10 cellular contexts compared by ENCODE assay signal in genomic region chr17:10172241-10172741, GRCh38. TPM values are rescaled to one million over a fixed set of nuclear protein-coding genes. Genes with fewer than 3 reads are reported as not detected.
DNase-seq lines count a peak whose midpoint lies in the region; ATAC-seq, FAIRE-seq and TF ChIP-seq lines count a peak whose summit lies in the region.
"Had no signal": no experiment of that assay in that cellular context is flagged by ENCODE, and none has a peak within 500 bp of the region (broad histone marks: within the 10 kb centered on the region; RNA-seq: fewer than 3 reads in every experiment).

No MANE protein-coding gene starts in this region.

- BruUV-seq in GM12878 (replicated peaks; lab: Mats Ljungman, UMichigan) = no TSS peak

- peak overlapping the region in 4 of 8 donors; percentile 37 to 83 (median 63) for H3K27ac Mint-ChIP-seq in CD8-positive, alpha-beta memory T cell

- H3K27ac ChIP-seq in HL-60 (replicated peaks) (peak overlapping the region; percentile 57), GM12878 (ENCODE audit: control insufficient read depth, insufficient read depth) (no peak overlapping the region), WERI-Rb-1 (no peak overlapping the region)
- H3K27ac ChIP-seq in CD8-positive, alpha-beta memory T cell (ENCODE audit: low read depth, low read length) = no peak overlapping the region

- peaks cover 15 to 19% (median 17%) of the 10 kb centered on the region in 3 donors for H3K4me1 Mint-ChIP-seq in CD8-positive, alpha-beta memory T cell

- TF ChIP-seq CTCF in HL-60 (IDR thresholded peaks at IDR 0.05; ENCODE audit: insufficient read depth, low read length) = no peak
- TF ChIP-seq CTCF in GM12878 (IDR thresholded peaks at IDR 0.05 in 2 of 3, conservative IDR thresholded peaks at IDR 0.05 in 1 of 3; ENCODE audit: control insufficient read depth in 2 of 3, extremely low read depth in 1 of 3, insufficient read depth in 1 of 3, low read depth in 3 of 3, low read length in 3 of 3) = no peak
- no peak for TF ChIP-seq CTCF in WERI-Rb-1 (IDR thresholded peaks at IDR 0.05; ENCODE audit: low read depth, low read length)

- peak; percentile 23 for TF ChIP-seq POLR2A in GM15510 (IDR thresholded peaks at IDR 0.05; ENCODE audit: borderline replicate concordance, extremely low read depth, insufficient read length)
- no peak for TF ChIP-seq POLR2A in GM12878 (IDR thresholded peaks at IDR 0.05; ENCODE audit: low read depth, low read length)

- H3K9me3 ChIP-seq in GM12878 (replicated peaks; ENCODE audit: control insufficient read depth, insufficient read depth, low read length) (no peaks in the 10 kb centered on the region; the same call in 2 of the 3 replicates), skeletal muscle satellite cell (replicated peaks; ENCODE audit: low read length) (no peaks in the 10 kb centered on the region), WERI-Rb-1 (ENCODE audit: severe bottlenecking) (no peaks in the 10 kb centered on the region)
- H3K9me3 ChIP-seq in CD8-positive, alpha-beta memory T cell (ENCODE audit: low read length) = no peaks in the 10 kb centered on the region

- H3K79me2 ChIP-seq in GM12878 (ENCODE audit: control insufficient read depth, insufficient read depth, low read length) = no peaks in the 10 kb centered on the region

- no peaks in the 10 kb centered on the region for H3K9me3 Mint-ChIP-seq in CD8-positive, alpha-beta memory T cell

- peaks cover 0 to 4% (median 0%) of the 10 kb centered on the region in 3 donors for H3K36me3 Mint-ChIP-seq in CD8-positive, alpha-beta memory T cell

- peak overlapping the region; percentile 46 for H3K4me2 ChIP-seq in GM12878 (ENCODE audit: control insufficient read depth, insufficient read depth)
- peak overlapping the region; percentile 15 for H3K4me2 ChIP-seq in skeletal muscle satellite cell (ENCODE audit: low read length)

- peak overlapping the region in 2 of 7 donors; percentile 1 to 18 for H3K4me3 Mint-ChIP-seq in CD8-positive, alpha-beta memory T cell

- ATAC-seq in GM12878 = peak; percentile 92

- DNase-seq in HL-60 (ENCODE audit: low read depth in 1 of 2, low spot score in 1 of 2) (peak; percentile 24 to 61), GM12878 (ENCODE audit: low read depth, low spot score) (no peak), NCI-H1694 (lab: John Stamatoyannopoulos, UW) (no peak), NCI-H524 (lab: John Stamatoyannopoulos, UW) (no peak), WERI-Rb-1 (no peak)
- DNase-seq in CD8-positive, alpha-beta memory T cell = no peak
- DNase-seq: activated CD4-positive, alpha-beta T cell treated with anti-CD3 and anti-CD28 coated beads for 48 hours; NCI-H510A had no signal

- H3K27me3 Mint-ChIP-seq in CD8-positive, alpha-beta memory T cell = peaks cover 4 to 9% of the 10 kb centered on the region in 2 donors

- TF ChIP-seq EP300 in GM12878 (IDR thresholded peaks at IDR 0.05; ENCODE audit: borderline replicate concordance in 1 of 2, control insufficient read depth in 1 of 2, low read depth in 2 of 2, low read length in 2 of 2) = no peak

- no peak for FAIRE-seq in GM12878 (lab: Jason Lieb, UNC)

- POLR2A ChIA-PET in GM12878 (lab: Charles Lee) = no interaction called here
- POLR2A ChIA-PET in CD8-positive, alpha-beta memory T cell (lab: Charles Lee) = no interaction called here

- H3K4me3 ChIP-seq in HL-60 (replicated peaks; ENCODE audit: insufficient read depth, low read length) = no peak overlapping the region
- H3K4me3 ChIP-seq in GM12878 = no peak overlapping the region
- H3K4me3 ChIP-seq in skeletal muscle satellite cell (ENCODE audit: low read length) = no peak overlapping the region
- no peak overlapping the region for H3K4me3 ChIP-seq in CD8-positive, alpha-beta memory T cell (ENCODE audit: low read length)
- H3K4me3 ChIP-seq in WERI-Rb-1 (ENCODE audit: low read depth, low read length) = no peak overlapping the region

- H3K4me1 ChIP-seq in GM12878 (ENCODE audit: control insufficient read depth, insufficient read depth, low read length) (peaks cover 17% of the 10 kb centered on the region), skeletal muscle satellite cell (ENCODE audit: control insufficient read depth, insufficient read depth, low read length) (peaks cover 4% of the 10 kb centered on the region)
- peaks cover 17% of the 10 kb centered on the region for H3K4me1 ChIP-seq in CD8-positive, alpha-beta memory T cell (ENCODE audit: insufficient read depth, low read length)

- H3K27me3 ChIP-seq in HL-60 (ENCODE audit: insufficient read depth, poor library complexity, severe bottlenecking) (no peaks in the 10 kb centered on the region), GM12878 (replicated peaks in 1 of 2; ENCODE audit: control insufficient read depth in 2 of 2, insufficient read depth in 2 of 2, low read length in 1 of 2) (no peaks in the 10 kb centered on the region; a peak in 2 of 4 replicates), skeletal muscle satellite cell (ENCODE audit: control insufficient read depth, insufficient read depth, low read length) (peaks cover 11% of the 10 kb centered on the region), WERI-Rb-1 (ENCODE audit: insufficient read depth, low read depth, severe bottlenecking) (no peaks in the 10 kb centered on the region)
- no peaks in the 10 kb centered on the region for H3K27me3 ChIP-seq in CD8-positive, alpha-beta memory T cell (ENCODE audit: insufficient read depth, low read length, poor library complexity, severe bottlenecking)

- H3K36me3 ChIP-seq in GM12878 (ENCODE audit: control insufficient read depth in 2 of 2, insufficient read depth in 2 of 2, low read length in 1 of 2) (no peaks in the 10 kb centered on the region), skeletal muscle satellite cell (ENCODE audit: insufficient read depth, low read length) (no peaks in the 10 kb centered on the region), WERI-Rb-1 (no peaks in the 10 kb centered on the region)
- no peaks in the 10 kb centered on the region for H3K36me3 ChIP-seq in CD8-positive, alpha-beta memory T cell (ENCODE audit: insufficient read depth, low read length)

- H3K9ac ChIP-seq in GM12878 (ENCODE audit: control insufficient read depth, insufficient read depth, low read length) = no peak overlapping the region
- H3K9ac ChIP-seq in skeletal muscle satellite cell (ENCODE audit: low read depth, low read length) = no peak overlapping the region

- no peaks in the 10 kb centered on the region for H4K20me1 ChIP-seq in GM12878 (ENCODE audit: control insufficient read depth, insufficient read depth)

- 29% methylated on average over 3 of the region's 3 CpGs for WGBS in GM12878 (ENCODE audit: insufficient coverage, insufficient replicate concordance, low lambda C conversion rate, missing lambda C conversion rate)

- no peak for TF ChIP-seq RAD21 in GM12878 (IDR thresholded peaks at IDR 0.05; ENCODE audit: insufficient read depth, low read depth, low read length)

- in situ Hi-C loops in GM12878 (cut with MboI) = no loop called here

- RAD21 ChIA-PET in GM12878 (lab: Charles Lee; ENCODE audit: unreplicated experiment) = interaction anchor here (1.1 kb wide), 1 partner anchor 248 kb away, joined by 3 read pairs; no protein-coding TSS in a partner anchor

- intact Hi-C loops in GM12878 (cut with micrococcal nuclease; ENCODE audit: unreplicated experiment) = no loop called here

- no peak overlapping the region; the same call in 1 of the 2 replicates for H2AFZ ChIP-seq in GM12878 (ENCODE audit: control insufficient read depth, low read depth, low read length)

- CTCF ChIA-PET in GM12878 (lab: Yijun Ruan, JAX) = no interaction called here
- CTCF ChIA-PET in CD8-positive, alpha-beta memory T cell (lab: Charles Lee) = no interaction called here

- SMC1A ChIA-PET in GM12878 (lab: Charles Lee; ENCODE audit: uncharacterized antibody, unreplicated experiment) = no interaction called here

TF ChIP-seq in GM12878, 131 proteins besides CTCF, POLR2A, EP300 and RAD21 (continues in another document):
- no peak for TF ChIP-seq TBL1XR1 (IDR thresholded peaks at IDR 0.05; ENCODE audit: low read depth, low read length)

RNA-seq across cellular contexts. Expression of gene GAS7, which starts 26.1 kb away (rescaled TPM):
- 0.27 and 0.33 TPM in 2 replicates for total RNA-seq in GM12878 (2013; cell fraction: nucleolus; rRNA removed)
- total RNA-seq in GM12878 (2014; rRNA removed) (19.9 and 25.0 TPM in 2 replicates), GM12878 (2014; rRNA removed; fragmentation: Illumina TruSeq; extraction: Trizol) (23.1 and 26.0 TPM in 2 replicates), GM12878 (2021) (53.4 and 57.0 TPM in 2 replicates)
- polyA plus RNA-seq in GM12878 (2011; ENCODE audit: low read depth) = 2.3 TPM
- polyA plus RNA-seq in GM12878 (2011; rRNA removed) (27.2 and 30.2 TPM in 2 replicates), GM12878 (2014; fragmentation: Illumina TruSeq; extraction: Trizol) (28.7 and 34.1 TPM in 2 replicates), GM12878 (2014; fragmentation: Nextera tagmentation; extraction: Ambion mirVana) (1 to 10 TPM; 2.3 to 2.9 TPM), GM12878 (2014; rRNA removed) (26.2 and 26.5 TPM in 2 replicates), GM12878 (2016; fragmentation: Nextera tagmentation; extraction: Ambion mirVana) (10 to 100 TPM; 19.3 to 20.9 TPM)
- polyA plus RNA-seq in GM12878 (2011; cell fraction: cytosol; rRNA removed) = 30.5 and 31.0 TPM in 2 replicates
- 24.5 and 33.4 TPM in 2 replicates for polyA plus RNA-seq in GM12878 (2011; cell fraction: nucleus; rRNA removed)
- polyA plus RNA-seq in GM12878 (2012) = 4.4 and 7.7 TPM in 2 replicates
- 29.4 and 43.3 TPM in 2 replicates for polyA minus RNA-seq in GM12878 (2011; rRNA and poly(A)+ RNA removed)
- 12.8 and 14.9 TPM in 2 replicates for polyA minus RNA-seq in GM12878 (2011; cell fraction: cytosol; rRNA and poly(A)+ RNA removed)
- polyA minus RNA-seq in GM12878 (2011; cell fraction: nucleus; rRNA and poly(A)+ RNA removed) = 13.3 and 24.4 TPM in 2 replicates
- total RNA-seq in skeletal muscle satellite cell (2012; rRNA removed) = 0.51 and 0.87 TPM in 2 replicates
- total RNA-seq in CD8-positive, alpha-beta memory T cell = 1 to 10 TPM; 1.9 to 3.3 TPM
- polyA plus RNA-seq in CD8-positive, alpha-beta memory T cell = 4.4 TPM

Comparison
In these comparisons a context has a peak if more than half of its experiments do, and no peak if none do; other contexts are left out.
1. DNase-seq: peak in HL-60 (2 of 2); none in GM12878 (single experiment), NCI-H1694 (single experiment), CD8-positive, alpha-beta memory T cell (0 of 5), NCI-H524 (0 of 2) and WERI-Rb-1 (single experiment).